In genomic region chr9:35906923-35907699, GRCh38 we compare ENCODE assay signal across 9 cellular contexts. TPM values are rescaled to one million over a fixed set of nuclear protein-coding genes. Genes with fewer than 3 reads are reported as not detected.
DNase-seq lines count a peak whose midpoint lies in the region; ATAC-seq and TF ChIP-seq lines count a peak whose summit lies in the region.
"Had no signal": no experiment of that assay in that cellular context is flagged by ENCODE, and none has a peak within 500 bp of the region (broad histone marks: within the 10 kb centered on the region; RNA-seq: fewer than 3 reads in every experiment).

No MANE protein-coding gene starts in this region.

- peak overlapping the region; percentile 36 for H2BK120ac ChIP-seq in trophoblast cell (ENCODE audit: insufficient read depth, low read length, poor library complexity)

- CTCF ChIA-PET in CD4-positive, alpha-beta memory T cell (lab: Charles Lee; ENCODE audit: partially characterized antibody) = interaction anchor here (1.0 to 17.5 kb wide), 3 partner anchors 25 to 116 kb away, joined by 3 to 379 read pairs (median 5); no protein-coding TSS in a partner anchor

- in situ Hi-C loops in G401 (cut with HindIII; ENCODE audit: low sequenced_read_pairs) = no loop called here

- peak overlapping the region in 2 of 8 donors; percentile 62 to 69 for H3K4me3 Mint-ChIP-seq in CD4-positive, alpha-beta memory T cell

- H2BK12ac ChIP-seq in trophoblast cell (ENCODE audit: low read length) = peak overlapping the region; percentile 7

- peaks cover 80% of the 10 kb centered on the region for H3K4me1 ChIP-seq in CD4-positive, alpha-beta memory T cell (ENCODE audit: insufficient read depth, low read length)
- H3K4me1 ChIP-seq in RWPE2 (ENCODE audit: insufficient read depth, poor library complexity, severe bottlenecking) = peaks cover 44% of the 10 kb centered on the region
- H3K4me1 ChIP-seq in trophoblast cell (ENCODE audit: control insufficient read depth in 1 of 2, insufficient read depth in 2 of 2, low read length in 2 of 2) = peaks cover 42 to 56% of the 10 kb centered on the region in 2 experiments

- H4K91ac ChIP-seq in trophoblast cell (ENCODE audit: low read depth, low read length) = peak overlapping the region; percentile 70

- DNase-seq in CD4-positive, alpha-beta memory T cell = no peak
- DNase-seq in RWPE2 (ENCODE audit: low spot score) = no peak
- DNase-seq in fibroblast of the conjunctiva (ENCODE audit: low read depth) = peak; percentile 92
- DNase-seq in trophoblast cell = peak; percentile 25 to 31
- DNase-seq in G401 (ENCODE audit: low spot score) = no peak
- no peak for DNase-seq in activated effector memory CD4-positive, alpha-beta T cell treated with Interleukin-2 at 50 U/mL for 16 hours
- DNase-seq in HUDEP-2 (lab: John Stamatoyannopoulos, UW; ENCODE audit: unreplicated experiment in 76 of 76) = no peak

- no peaks in the 10 kb centered on the region for H3K27me3 ChIP-seq in CD4-positive, alpha-beta memory T cell (ENCODE audit: insufficient read depth, low read length)
- H3K27me3 ChIP-seq in RWPE2 (ENCODE audit: insufficient read depth, poor library complexity, severe bottlenecking) (no peaks in the 10 kb centered on the region), trophoblast cell (ENCODE audit: insufficient read depth, low read length) (no peaks in the 10 kb centered on the region)

- peak overlapping the region; percentile 49 for H4K8ac ChIP-seq in trophoblast cell (ENCODE audit: low read depth, low read length)

- peak overlapping the region; percentile 15 for H3K18ac ChIP-seq in trophoblast cell (ENCODE audit: low read length)

- peaks cover 0 to 2% (median 0%) of the 10 kb centered on the region in 8 donors for H3K9me3 Mint-ChIP-seq in CD4-positive, alpha-beta memory T cell

- H3K14ac ChIP-seq in trophoblast cell (ENCODE audit: low read length) = peak overlapping the region; percentile 36

- H3K4me2 ChIP-seq in trophoblast cell (ENCODE audit: low read length) = peak overlapping the region; percentile 38

- H3K9me3 ChIP-seq in CD4-positive, alpha-beta memory T cell (ENCODE audit: control insufficient read depth in 1 of 2, low read length in 2 of 2) = no peaks in the 10 kb centered on the region
- H3K9me3 ChIP-seq in RWPE2 (ENCODE audit: severe bottlenecking) (no peaks in the 10 kb centered on the region), trophoblast cell (ENCODE audit: insufficient read depth, low read depth, low read length) (no peaks in the 10 kb centered on the region)

- H3K4ac ChIP-seq in trophoblast cell (ENCODE audit: low read depth, low read length) = peak overlapping the region; percentile 13

- peak overlapping the region; percentile 10 to 83 (median 64) for H3K27ac Mint-ChIP-seq in CD4-positive, alpha-beta memory T cell

- peak overlapping the region; percentile 36 for H2AK5ac ChIP-seq in trophoblast cell (ENCODE audit: low read length)

- H3K36me3 Mint-ChIP-seq in CD4-positive, alpha-beta memory T cell = no peaks in the 10 kb centered on the region

- peaks cover 23% of the 10 kb centered on the region for H3K79me1 ChIP-seq in trophoblast cell (ENCODE audit: low read length)

- peaks cover 3% of the 10 kb centered on the region for H3K79me2 ChIP-seq in trophoblast cell (ENCODE audit: control insufficient read depth, insufficient read depth, low read length, poor library complexity)

- POLR2A ChIA-PET in CD4-positive, alpha-beta memory T cell (lab: Charles Lee; ENCODE audit: partially characterized antibody) = interaction anchor here (1.1 to 1.3 kb wide), 2 partner anchors 33 to 35 kb away, joined by 3 read pairs; no protein-coding TSS in a partner anchor

- peak overlapping the region; percentile 50 for H2BK5ac ChIP-seq in trophoblast cell (ENCODE audit: low read depth, low read length, poor library complexity)

- H4K12ac ChIP-seq in trophoblast cell (ENCODE audit: low read depth, low read length) = peak overlapping the region; percentile 28

- ATAC-seq in RWPE2 (ENCODE audit: low read depth) (peak; percentile 17), GM18517 (IDR thresholded peaks at IDR 0.05; ENCODE audit: unreplicated experiment) (no peak)

- H3K4me1 Mint-ChIP-seq in CD4-positive, alpha-beta memory T cell = peaks cover 48 to 90% (median 68%) of the 10 kb centered on the region in 4 donors

- no peak overlapping the region for H2AFZ ChIP-seq in trophoblast cell (ENCODE audit: insufficient read depth, low read length, poor library complexity)

- no peak for TF ChIP-seq CTCF in RWPE2 (IDR thresholded peaks at IDR 0.05; ENCODE audit: poor library complexity, severe bottlenecking)

- H3K4me3 ChIP-seq in CD4-positive, alpha-beta memory T cell (ENCODE audit: low read length in 2 of 2) = no peak overlapping the region
- no peak overlapping the region for H3K4me3 ChIP-seq in RWPE2 (ENCODE audit: severe bottlenecking)
- no peak overlapping the region for H3K4me3 ChIP-seq in trophoblast cell (ENCODE audit: low read depth, low read length)

- no peaks in the 10 kb centered on the region for H3K36me3 ChIP-seq in CD4-positive, alpha-beta memory T cell (ENCODE audit: insufficient read depth, low read length)
- H3K36me3 ChIP-seq in RWPE2 (ENCODE audit: low read depth) (no peaks in the 10 kb centered on the region), trophoblast cell (ENCODE audit: control insufficient read depth in 1 of 2, insufficient read depth in 2 of 2, low read length in 2 of 2) (no peaks in the 10 kb centered on the region)

- H3K9ac ChIP-seq in trophoblast cell (ENCODE audit: low read length) = no peak overlapping the region

- no CpG with 5 or more reads among the region's 14 CpGs for WGBS in trophoblast cell (ENCODE audit: extremely low coverage, insufficient coverage, insufficient read length)

- no peak overlapping the region for H3K23ac ChIP-seq in trophoblast cell (ENCODE audit: low read length)

- peaks cover 0 to 4% of the 10 kb centered on the region in 2 donors for H3K27me3 Mint-ChIP-seq in CD4-positive, alpha-beta memory T cell

- intact Hi-C loops in CD4-positive, alpha-beta memory T cell (cut with micrococcal nuclease) = no loop called here

- H3K27ac ChIP-seq in CD4-positive, alpha-beta memory T cell (ENCODE audit: low read depth, low read length) = no peak overlapping the region
- peak overlapping the region; percentile 99 for H3K27ac ChIP-seq in RWPE2 (ENCODE audit: poor library complexity, severe bottlenecking)
- H3K27ac ChIP-seq in trophoblast cell (ENCODE audit: low read depth, low read length) = peak overlapping the region; percentile 60

RNA-seq across cellular contexts. Expression of gene HRCT1, which starts 1.1 kb away (rescaled TPM):
- not detected for total RNA-seq in CD4-positive, alpha-beta memory T cell
- polyA plus RNA-seq in CD4-positive, alpha-beta memory T cell = not detected
- polyA plus RNA-seq in trophoblast cell (2013) = 0.07 and 0.14 TPM in 2 replicates
- not detected in 2 replicates for total RNA-seq in G401 (2014; rRNA removed; shearing (Covaris generic))
- total RNA-seq: mononuclear cell had no signal

RNA-seq across cellular contexts. Expression of gene SPAAR, which starts 2.2 kb away (rescaled TPM):
- total RNA-seq in CD4-positive, alpha-beta memory T cell = not detected
- not detected for polyA plus RNA-seq in CD4-positive, alpha-beta memory T cell
- 0.11 TPM in 2 replicates for polyA plus RNA-seq in trophoblast cell (2013)
- 2.6 and 3.5 TPM in 2 replicates for total RNA-seq in G401 (2014; rRNA removed; shearing (Covaris generic))
- total RNA-seq: mononuclear cell had no signal

RNA-seq across cellular contexts. Expression of gene OR13J1, which starts 36.9 kb away (rescaled TPM):
- not detected for total RNA-seq in CD4-positive, alpha-beta memory T cell
- not detected for polyA plus RNA-seq in CD4-positive, alpha-beta memory T cell
- polyA plus RNA-seq in trophoblast cell (2013) = not detected in 2 replicates
- not detected in 2 replicates for total RNA-seq in G401 (2014; rRNA removed; shearing (Covaris generic))
- total RNA-seq: mononuclear cell had no signal

RNA-seq across cellular contexts. Expression of gene OR2S2, which starts 50.8 kb away (rescaled TPM):
- total RNA-seq in CD4-positive, alpha-beta memory T cell = not detected
- not detected for polyA plus RNA-seq in CD4-positive, alpha-beta memory T cell
- not detected in 2 replicates for polyA plus RNA-seq in trophoblast cell (2013)
- total RNA-seq in G401 (2014; rRNA removed; shearing (Covaris generic)) = not detected in 2 replicates
- total RNA-seq: mononuclear cell had no signal

Comparison
In these comparisons a context has a peak if more than half of its experiments do, and no peak if none do; other contexts are left out.
1. DNase-seq: peak in fibroblast of the conjunctiva (single experiment) and trophoblast cell (2 of 2); none in CD4-positive, alpha-beta memory T cell (0 of 5), RWPE2 (single experiment), G401 (single experiment), activated effector memory CD4-positive, alpha-beta T cell treated with Interleukin-2 at 50 U/mL for 16 hours (single experiment) and HUDEP-2 (0 of 76).